Comparison of ENCODE assay signal across 1 cellular context in the genomic region with DNA sequence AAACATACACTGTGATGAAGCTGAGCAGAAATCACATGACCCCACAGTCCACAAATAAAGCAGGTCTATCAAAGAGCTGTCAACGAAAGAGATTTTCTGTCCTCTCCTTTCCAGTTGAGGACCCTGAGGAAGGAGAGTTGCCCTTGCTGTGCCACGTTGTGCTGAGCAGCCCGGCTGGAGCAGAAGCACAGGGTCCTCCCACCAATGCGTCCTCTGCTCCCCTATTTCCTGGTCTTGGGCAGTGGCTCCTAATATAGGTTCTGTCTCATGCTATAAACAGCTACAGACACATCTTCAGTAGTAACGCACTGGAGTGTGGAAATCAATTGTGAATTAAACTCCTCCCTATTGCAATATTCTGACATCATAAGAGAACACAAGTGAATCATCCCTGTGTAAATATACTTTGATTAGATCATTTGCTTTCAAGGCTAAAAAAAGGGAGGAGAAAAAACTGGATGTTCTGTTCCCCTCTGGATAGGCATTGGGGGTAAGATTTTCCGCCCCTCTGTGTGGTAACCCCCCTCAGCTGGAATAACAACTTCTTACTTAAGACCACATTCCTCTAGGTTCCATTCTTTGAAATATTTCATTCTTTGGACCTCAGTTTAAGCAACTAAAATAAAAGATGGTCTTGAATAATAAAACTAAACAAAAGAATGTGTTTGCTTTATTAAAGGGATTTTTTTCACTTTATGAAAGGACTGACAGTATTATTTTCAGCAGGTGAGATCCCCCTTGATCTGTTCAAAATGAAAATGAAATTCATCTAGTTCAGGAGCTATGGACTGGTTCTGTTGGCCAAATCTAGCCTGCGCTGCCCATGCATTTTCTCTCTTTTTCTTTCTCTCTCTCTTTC.
TF ChIP-seq lines count a peak whose summit lies in the region.

No MANE protein-coding gene starts in this region.

TF ChIP-seq in liver, 16 proteins besides CTCF, POLR2A, EP300 and RAD21 (continued from another document):
- TF ChIP-seq, protein P1, sequence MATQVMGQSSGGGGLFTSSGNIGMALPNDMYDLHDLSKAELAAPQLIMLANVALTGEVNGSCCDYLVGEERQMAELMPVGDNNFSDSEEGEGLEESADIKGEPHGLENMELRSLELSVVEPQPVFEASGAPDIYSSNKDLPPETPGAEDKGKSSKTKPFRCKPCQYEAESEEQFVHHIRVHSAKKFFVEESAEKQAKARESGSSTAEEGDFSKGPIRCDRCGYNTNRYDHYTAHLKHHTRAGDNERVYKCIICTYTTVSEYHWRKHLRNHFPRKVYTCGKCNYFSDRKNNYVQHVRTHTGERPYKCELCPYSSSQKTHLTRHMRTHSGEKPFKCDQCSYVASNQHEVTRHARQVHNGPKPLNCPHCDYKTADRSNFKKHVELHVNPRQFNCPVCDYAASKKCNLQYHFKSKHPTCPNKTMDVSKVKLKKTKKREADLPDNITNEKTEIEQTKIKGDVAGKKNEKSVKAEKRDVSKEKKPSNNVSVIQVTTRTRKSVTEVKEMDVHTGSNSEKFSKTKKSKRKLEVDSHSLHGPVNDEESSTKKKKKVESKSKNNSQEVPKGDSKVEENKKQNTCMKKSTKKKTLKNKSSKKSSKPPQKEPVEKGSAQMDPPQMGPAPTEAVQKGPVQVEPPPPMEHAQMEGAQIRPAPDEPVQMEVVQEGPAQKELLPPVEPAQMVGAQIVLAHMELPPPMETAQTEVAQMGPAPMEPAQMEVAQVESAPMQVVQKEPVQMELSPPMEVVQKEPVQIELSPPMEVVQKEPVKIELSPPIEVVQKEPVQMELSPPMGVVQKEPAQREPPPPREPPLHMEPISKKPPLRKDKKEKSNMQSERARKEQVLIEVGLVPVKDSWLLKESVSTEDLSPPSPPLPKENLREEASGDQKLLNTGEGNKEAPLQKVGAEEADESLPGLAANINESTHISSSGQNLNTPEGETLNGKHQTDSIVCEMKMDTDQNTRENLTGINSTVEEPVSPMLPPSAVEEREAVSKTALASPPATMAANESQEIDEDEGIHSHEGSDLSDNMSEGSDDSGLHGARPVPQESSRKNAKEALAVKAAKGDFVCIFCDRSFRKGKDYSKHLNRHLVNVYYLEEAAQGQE (IDR thresholded peaks at IDR 0.05): peak; percentile 89
- peak; percentile 100 for TF ChIP-seq JUND (IDR thresholded peaks at IDR 0.05)
